Comparison of ENCODE assay signal across 15 cellular contexts in genomic region chr11:60994450-60995135, GRCh38. TPM values are rescaled to one million over a fixed set of nuclear protein-coding genes. Genes with fewer than 3 reads are reported as not detected.
A peak's percentile ranks its signal among the peaks of the same experiment; 100 is the strongest.
DNase-seq lines count a peak whose midpoint lies in the region; ATAC-seq and TF ChIP-seq lines count a peak whose summit lies in the region.
"Had no signal": no experiment of that assay in that cellular context is flagged by ENCODE, and none has a peak within 500 bp of the region (broad histone marks: within the 10 kb centered on the region; RNA-seq: fewer than 3 reads in every experiment).

No MANE protein-coding gene starts in this region.

- H3K4me1 ChIP-seq in HEK293 (ENCODE audit: control insufficient read depth, insufficient read depth, low read length) (no peaks in the 10 kb centered on the region), gastroesophageal sphincter (peaks cover 0 to 9% (median 0%) of the 10 kb centered on the region in 3 donors)
- H3K4me1 ChIP-seq: HAP-1, prostate gland had no signal

- H3K36me3 ChIP-seq in HEK293 (ENCODE audit: control insufficient read depth in 2 of 2, insufficient read depth in 1 of 2, low read length in 2 of 2) (no peaks in the 10 kb centered on the region), gastroesophageal sphincter (no peaks in the 10 kb centered on the region)
- H3K36me3 ChIP-seq: HAP-1, prostate gland had no signal

- in situ Hi-C loops in ACHN (cut with HindIII; ENCODE audit: low pct_ligation_motif_present, low pct_unique_long_range_greater_than_20kb, low sequenced_read_pairs) = no loop called here

- H3K27me3 Mint-ChIP-seq in CD4-positive, alpha-beta T cell = no peaks in the 10 kb centered on the region
- H3K27me3 Mint-ChIP-seq in activated naive CD4-positive, alpha-beta T cell treated with anti-CD3 and anti-CD28 coated beads, Interleukin-2, amount 10 ng/mL, durations not matched to agents 7 days and 5 days = no peaks in the 10 kb centered on the region
- no peaks in the 10 kb centered on the region for H3K27me3 Mint-ChIP-seq in natural killer cell (ENCODE audit: low read depth in 2 of 2)

- intact Hi-C loops in CD4-positive, alpha-beta T cell (cut with DNase I, micrococcal nuclease) = no loop called here
- intact Hi-C loops in natural killer cell (cut with micrococcal nuclease) = no loop called here
- intact Hi-C loops in dorsolateral prefrontal cortex (cut with DNase I) = loop anchor here in 1 of 2 donors (10.0 kb wide), 1 partner anchor 60 kb away; no protein-coding TSS in a partner anchor

- H3K27ac Mint-ChIP-seq in CD4-positive, alpha-beta T cell = peak overlapping the region; percentile 87
- H3K27ac Mint-ChIP-seq in activated naive CD4-positive, alpha-beta T cell treated with anti-CD3 and anti-CD28 coated beads, Interleukin-2, amount 10 ng/mL, durations not matched to agents 7 days and 5 days = peak overlapping the region; percentile 82
- H3K27ac Mint-ChIP-seq in natural killer cell = peak overlapping the region; percentile 59 to 84

- TF ChIP-seq POLR2A in gastroesophageal sphincter (IDR thresholded peaks at IDR 0.05) = no peak

- DNase-seq in CD4-positive, alpha-beta T cell = peak in 1 of 10 experiments; percentile 27
- no peak for DNase-seq in activated naive CD4-positive, alpha-beta T cell treated with anti-CD3 and anti-CD28 coated beads, Interleukin-2, amount 10 ng/mL, durations not matched to agents 7 days and 5 days
- DNase-seq in natural killer cell = no peak
- DNase-seq in ACHN = no peak
- no peak for DNase-seq in dorsolateral prefrontal cortex
- DNase-seq: effector CD8-positive, alpha-beta T cell; foreskin fibroblast; midbrain; NCI-H2081 had no signal

- H3K4me3 ChIP-seq in HEK293 (ENCODE audit: low read depth, low read length) (no peak overlapping the region), gastroesophageal sphincter (no peak overlapping the region), dorsolateral prefrontal cortex (no peak overlapping the region)
- H3K4me3 ChIP-seq: HAP-1, prostate gland had no signal

- H3K4me1 Mint-ChIP-seq in CD4-positive, alpha-beta T cell (ENCODE audit: low read depth) = peaks cover 83% of the 10 kb centered on the region
- H3K4me1 Mint-ChIP-seq in activated naive CD4-positive, alpha-beta T cell treated with anti-CD3 and anti-CD28 coated beads, Interleukin-2, amount 10 ng/mL, durations not matched to agents 7 days and 5 days = peaks cover 80% of the 10 kb centered on the region
- peaks cover 14 to 29% of the 10 kb centered on the region in 2 donors for H3K4me1 Mint-ChIP-seq in natural killer cell

- no peaks in the 10 kb centered on the region for H3K27me3 ChIP-seq in CD4-positive, alpha-beta T cell (ENCODE audit: control insufficient read depth, insufficient read depth, low read length)
- H3K27me3 ChIP-seq in gastroesophageal sphincter (no peaks in the 10 kb centered on the region), dorsolateral prefrontal cortex (peaks cover 0 to 18% (median 0%) of the 10 kb centered on the region in 45 donors)

- H3K27ac ChIP-seq in CD4-positive, alpha-beta T cell (ENCODE audit: low read depth, low read length) = no peak overlapping the region
- no peak overlapping the region for H3K27ac ChIP-seq in HEK293 (ENCODE audit: extremely low read depth, low read depth, low read length)
- H3K27ac ChIP-seq in gastroesophageal sphincter = no peak overlapping the region
- H3K27ac ChIP-seq in dorsolateral prefrontal cortex = no peak overlapping the region
- H3K27ac ChIP-seq: prostate gland had no signal

- peaks cover 84% of the 10 kb centered on the region for H3K36me3 Mint-ChIP-seq in CD4-positive, alpha-beta T cell (ENCODE audit: low read depth)
- peaks cover 71% of the 10 kb centered on the region for H3K36me3 Mint-ChIP-seq in activated naive CD4-positive, alpha-beta T cell treated with anti-CD3 and anti-CD28 coated beads, Interleukin-2, amount 10 ng/mL, durations not matched to agents 7 days and 5 days
- H3K36me3 Mint-ChIP-seq in natural killer cell = no peaks in the 10 kb centered on the region
- H3K36me3 Mint-ChIP-seq: brain had no signal

- POLR2A ChIA-PET in CD4-positive, alpha-beta T cell (lab: Charles Lee) = interaction anchor here (0.7 to 3.1 kb wide), 15 partner anchors 9 to 132 kb away, joined by 3 to 11 read pairs (median 4); partner anchors contain the start of gene CD5
- POLR2A ChIA-PET in HEK293 (lab: Yijun Ruan, JAX) = no interaction called here

- no peaks in the 10 kb centered on the region for H3K9me3 Mint-ChIP-seq in CD4-positive, alpha-beta T cell
- H3K9me3 Mint-ChIP-seq in activated naive CD4-positive, alpha-beta T cell treated with anti-CD3 and anti-CD28 coated beads, Interleukin-2, amount 10 ng/mL, durations not matched to agents 7 days and 5 days = no peaks in the 10 kb centered on the region
- no peaks in the 10 kb centered on the region for H3K9me3 Mint-ChIP-seq in natural killer cell
- H3K9me3 Mint-ChIP-seq: brain had no signal

- H3K4me3 Mint-ChIP-seq in CD4-positive, alpha-beta T cell = peak overlapping the region; percentile 62
- H3K4me3 Mint-ChIP-seq in activated naive CD4-positive, alpha-beta T cell treated with anti-CD3 and anti-CD28 coated beads, Interleukin-2, amount 10 ng/mL, durations not matched to agents 7 days and 5 days = peak overlapping the region; percentile 31
- peak overlapping the region; percentile 79 for H3K4me3 Mint-ChIP-seq in natural killer cell
- H3K4me3 Mint-ChIP-seq: brain had no signal

- CTCF ChIA-PET in CD4-positive, alpha-beta T cell (lab: Charles Lee) = interaction anchor here (1.4 to 2.3 kb wide), 3 partner anchors 10 to 24 kb away, joined by 3 to 16 read pairs (median 4); partner anchors contain the start of gene CD6
- CTCF ChIA-PET in HEK293 (lab: Yijun Ruan, JAX) = interaction anchor here (0.6 kb wide), 1 partner anchor 72 kb away, joined by 4 read pairs; no protein-coding TSS in a partner anchor
- CTCF ChIA-PET in activated naive CD4-positive, alpha-beta T cell treated with anti-CD3 and anti-CD28 coated beads, Interleukin-2, amount 10 ng/mL, durations not matched to agents 7 days and 5 days (lab: Charles Lee) = interaction anchor here (0.6 to 1.8 kb wide), 4 partner anchors 10 to 140 kb away, joined by 3 to 6 read pairs (median 3); no protein-coding TSS in a partner anchor

- ATAC-seq in CD4-positive, alpha-beta T cell (ENCODE audit: poor library complexity) = peak; percentile 53
- ATAC-seq in natural killer cell = peak; percentile 54 to 85 (median 75)
- no peak for ATAC-seq in gastroesophageal sphincter

- no peak for TF ChIP-seq EP300 in gastroesophageal sphincter (IDR thresholded peaks at IDR 0.05)

- WGBS in gastroesophageal sphincter (ENCODE audit: low coverage in 1 of 2), 2 donors = 73 to 75% methylated on average over 5 to 6 of the region's 10 CpGs

- TF ChIP-seq CTCF in CD4-positive, alpha-beta T cell (IDR thresholded peaks at IDR 0.05) = no peak
- TF ChIP-seq CTCF in HEK293 (tag by site-specific recombination; IDR thresholded peaks at IDR 0.05) (no peak), natural killer cell (IDR thresholded peaks at IDR 0.05) (no peak), gastroesophageal sphincter (IDR thresholded peaks at IDR 0.05) (no peak), dorsolateral prefrontal cortex (IDR thresholded peaks at IDR 0.05 in 54 of 56, conservative IDR thresholded peaks at IDR 0.05 in 2 of 56; ENCODE audit: low read depth in 1 of 56, partially characterized antibody in 56 of 56) (no peak)

- H3K9me3 ChIP-seq in CD4-positive, alpha-beta T cell (ENCODE audit: control insufficient read depth, low read length) = no peaks in the 10 kb centered on the region
- no peaks in the 10 kb centered on the region for H3K9me3 ChIP-seq in HEK293 (ENCODE audit: control insufficient read depth, insufficient read depth, low read depth, low read length)
- no peaks in the 10 kb centered on the region for H3K9me3 ChIP-seq in gastroesophageal sphincter
- H3K9me3 ChIP-seq: HAP-1, prostate gland had no signal

TF ChIP-seq in HEK293, 187 proteins besides CTCF, POLR2A, EP300 and RAD21 (continues in another document):
- TF ChIP-seq ZNF157 (tag by site-specific recombination; IDR thresholded peaks at IDR 0.05) (no peak), ZNF449 (tag by site-specific recombination; IDR thresholded peaks at IDR 0.05) (peak; percentile 78), ZNF214 (tag by site-specific recombination; IDR thresholded peaks at IDR 0.05; ENCODE audit: borderline replicate concordance) (no peak), ZNF747 (tag by site-specific recombination; IDR thresholded peaks at IDR 0.05) (no peak), PRDM1 (tag by site-specific recombination; IDR thresholded peaks at IDR 0.05) (0 out of 2 replicates have a peak, but pooled peaks have one; percentile 51)

RNA-seq across cellular contexts. Expression of gene CD6, which starts 23.1 kb away (rescaled TPM):
- 100 to 1,000 TPM; 814 to 827 TPM for total RNA-seq in CD4-positive, alpha-beta T cell
- total RNA-seq in natural killer cell (100 to 1,000 TPM in 1 of 3 donors, 10 to 100 TPM in 2; 18.9 to 111 (median 85.6) TPM), gastroesophageal sphincter (1 to 10 TPM in 1 of 4 donors, under 1 TPM in 2, not detected in 1; 0.15 to 2.7 (median 0.35) TPM), dorsolateral prefrontal cortex (1 to 10 TPM in 89 of 120 experiments, under 1 TPM in 31; 0.26 to 5.3 (median 1.7) TPM)
- total RNA-seq: SK-MEL-5 had no signal

RNA-seq across cellular contexts. Expression of gene SLC15A3, which starts 42.6 kb away (rescaled TPM):
- total RNA-seq in CD4-positive, alpha-beta T cell = 10 to 100 TPM; 10.5 to 11.9 TPM
- 10 to 100 TPM; 11.6 to 26.5 (median 20.1) TPM for total RNA-seq in natural killer cell
- 10 to 100 TPM; 16.7 to 48.4 (median 19.5) TPM for total RNA-seq in gastroesophageal sphincter
- 10 to 100 TPM in 57 of 120 experiments, 1 to 10 TPM in 63; 3.9 to 21.8 (median 9.7) TPM for total RNA-seq in dorsolateral prefrontal cortex

Comparison
In these comparisons a context has a peak if more than half of its experiments do, and no peak if none do; other contexts are left out.
1. RNA of gene CD6, which starts 23.1 kb away (total RNA-seq): 814 to 827 TPM in CD4-positive, alpha-beta T cell; 18.9 to 111 TPM in natural killer cell, 0.26 to 5.3 TPM in dorsolateral prefrontal cortex and 0.15 to 2.7 TPM in gastroesophageal sphincter; every median in the first group is over 4 times any median in the second.
2. Peak in every context shown above with its lines, with median percentiles within 50 percentile points of each other: H3K27ac Mint-ChIP-seq and H3K4me3 Mint-ChIP-seq.